In genomic region chr17:6449307-6449706, GRCh38 we compare ENCODE assay signal across 2 cellular contexts.
TF ChIP-seq lines count a peak whose summit lies in the region.

No MANE protein-coding gene starts in this region.

TF ChIP-seq in HepG2, 621 proteins besides CTCF, POLR2A, EP300 and RAD21:
- TF ChIP-seq ZNF768 (CRISPR knock-in tag; IDR thresholded peaks at IDR 0.05) (peak; percentile 91), ZNF543 (CRISPR knock-in tag; IDR thresholded peaks at IDR 0.05) (no peak)

TF ChIP-seq in K562, 482 proteins besides CTCF, POLR2A, EP300 and RAD21:
- TF ChIP-seq CBFA2T3 (IDR thresholded peaks at IDR 0.05) (no peak), ZNF140 (CRISPR knock-in tag; IDR thresholded peaks at IDR 0.05) (no peak), MECOM (CRISPR knock-in tag; IDR thresholded peaks at IDR 0.05) (no peak), CREB5 (CRISPR knock-in tag; IDR thresholded peaks at IDR 0.05) (no peak), BCOR (IDR thresholded peaks at IDR 0.05) (0 out of 2 replicates have a peak, but pooled peaks have one; percentile 18), KDM5B (IDR thresholded peaks at IDR 0.05; ENCODE audit: insufficient replicate concordance, low read depth, low read length) (no peak), HDAC8 (tag; IDR thresholded peaks at IDR 0.05) (no peak), LCOR (CRISPR knock-in tag; IDR thresholded peaks at IDR 0.05) (no peak)
